Comparison of ENCODE assay signal across 1 cellular context in genomic region chr2:84963692-84964405, GRCh38.
A peak's percentile ranks its signal among the peaks of the same experiment; 100 is the strongest.
TF ChIP-seq lines count a peak whose summit lies in the region.

No MANE protein-coding gene starts in this region.

TF ChIP-seq in HepG2, 621 proteins besides CTCF, POLR2A, EP300 and RAD21 (continued from another document and continues in another):
- TF ChIP-seq KLF9 (CRISPR knock-in tag; IDR thresholded peaks at IDR 0.05; ENCODE audit: low read depth): peak; percentile 92; the same call in 1 of the 2 replicates
- TF ChIP-seq RAD51 (IDR thresholded peaks at IDR 0.05; ENCODE audit: borderline replicate concordance): peak; percentile 30; the same call in 1 of the 2 replicates
- TF ChIP-seq, protein P1, sequence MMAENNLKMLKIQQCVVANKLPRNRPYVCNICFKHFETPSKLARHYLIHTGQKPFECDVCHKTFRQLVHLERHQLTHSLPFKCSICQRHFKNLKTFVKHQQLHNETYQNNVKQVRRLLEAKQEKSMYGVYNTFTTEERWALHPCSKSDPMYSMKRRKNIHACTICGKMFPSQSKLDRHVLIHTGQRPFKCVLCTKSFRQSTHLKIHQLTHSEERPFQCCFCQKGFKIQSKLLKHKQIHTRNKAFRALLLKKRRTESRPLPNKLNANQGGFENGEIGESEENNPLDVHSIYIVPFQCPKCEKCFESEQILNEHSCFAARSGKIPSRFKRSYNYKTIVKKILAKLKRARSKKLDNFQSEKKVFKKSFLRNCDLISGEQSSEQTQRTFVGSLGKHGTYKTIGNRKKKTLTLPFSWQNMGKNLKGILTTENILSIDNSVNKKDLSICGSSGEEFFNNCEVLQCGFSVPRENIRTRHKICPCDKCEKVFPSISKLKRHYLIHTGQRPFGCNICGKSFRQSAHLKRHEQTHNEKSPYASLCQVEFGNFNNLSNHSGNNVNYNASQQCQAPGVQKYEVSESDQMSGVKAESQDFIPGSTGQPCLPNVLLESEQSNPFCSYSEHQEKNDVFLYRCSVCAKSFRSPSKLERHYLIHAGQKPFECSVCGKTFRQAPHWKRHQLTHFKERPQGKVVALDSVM (CRISPR knock-in tag; IDR thresholded peaks at IDR 0.05): no peak; the same call in 1 of the 2 replicates
- no peak for TF ChIP-seq ZNF567 (CRISPR knock-in tag; IDR thresholded peaks at IDR 0.05; ENCODE audit: borderline replicate concordance)
- no peak for TF ChIP-seq ZNF720 (CRISPR knock-in tag; IDR thresholded peaks at IDR 0.05)
- TF ChIP-seq ZFP82 (CRISPR knock-in tag; IDR thresholded peaks at IDR 0.05; ENCODE audit: borderline replicate concordance): no peak
- no peak for TF ChIP-seq MATR3 (CRISPR knock-in tag; IDR thresholded peaks at IDR 0.05)
- TF ChIP-seq MED1 (CRISPR knock-in tag; IDR thresholded peaks at IDR 0.05): peak; percentile 95
- TF ChIP-seq, protein P2, sequence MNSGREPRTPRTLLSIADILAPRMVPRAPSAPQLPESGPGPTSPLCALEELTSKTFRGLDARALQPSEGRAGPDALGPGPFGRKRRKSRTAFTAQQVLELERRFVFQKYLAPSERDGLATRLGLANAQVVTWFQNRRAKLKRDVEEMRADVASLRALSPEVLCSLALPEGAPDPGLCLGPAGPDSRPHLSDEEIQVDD (CRISPR knock-in tag; IDR thresholded peaks at IDR 0.05; ENCODE audit: borderline replicate concordance): no peak
- TF ChIP-seq ZNF816 (CRISPR knock-in tag; IDR thresholded peaks at IDR 0.05; ENCODE audit: borderline replicate concordance): peak; percentile 41
- TF ChIP-seq ZNF660 (CRISPR knock-in tag; IDR thresholded peaks at IDR 0.05; ENCODE audit: borderline replicate concordance, low read depth): no peak
- TF ChIP-seq ZNF224 (CRISPR knock-in tag; IDR thresholded peaks at IDR 0.05): no peak
- TF ChIP-seq, protein P3, sequence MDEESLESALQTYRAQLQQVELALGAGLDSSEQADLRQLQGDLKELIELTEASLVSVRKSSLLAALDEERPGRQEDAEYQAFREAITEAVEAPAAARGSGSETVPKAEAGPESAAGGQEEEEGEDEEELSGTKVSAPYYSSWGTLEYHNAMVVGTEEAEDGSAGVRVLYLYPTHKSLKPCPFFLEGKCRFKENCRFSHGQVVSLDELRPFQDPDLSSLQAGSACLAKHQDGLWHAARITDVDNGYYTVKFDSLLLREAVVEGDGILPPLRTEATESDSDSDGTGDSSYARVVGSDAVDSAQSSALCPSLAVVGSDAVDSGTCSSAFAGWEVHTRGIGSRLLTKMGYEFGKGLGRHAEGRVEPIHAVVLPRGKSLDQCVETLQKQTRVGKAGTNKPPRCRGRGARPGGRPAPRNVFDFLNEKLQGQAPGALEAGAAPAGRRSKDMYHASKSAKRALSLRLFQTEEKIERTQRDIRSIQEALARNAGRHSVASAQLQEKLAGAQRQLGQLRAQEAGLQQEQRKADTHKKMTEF (CRISPR knock-in tag; IDR thresholded peaks at IDR 0.05): peak; percentile 84
- TF ChIP-seq ZNF512B (CRISPR knock-in tag; IDR thresholded peaks at IDR 0.05; ENCODE audit: borderline replicate concordance): no peak
- no peak; the same call in 1 of the 2 replicates for TF ChIP-seq KDM3A (CRISPR knock-in tag; IDR thresholded peaks at IDR 0.05; ENCODE audit: low read depth)
- peak; percentile 43; the same call in 1 of the 2 replicates for TF ChIP-seq TFAP4 (IDR thresholded peaks at IDR 0.05; ENCODE audit: borderline replicate concordance, low read depth)
- TF ChIP-seq GLMP (CRISPR knock-in tag; IDR thresholded peaks at IDR 0.05; ENCODE audit: borderline replicate concordance): no peak
- TF ChIP-seq ZNF124 (CRISPR knock-in tag; IDR thresholded peaks at IDR 0.05): peak; percentile 95
- TF ChIP-seq ZFP36 (IDR thresholded peaks at IDR 0.05; ENCODE audit: borderline replicate concordance, low read depth, low read length, partially characterized antibody): no peak
- TF ChIP-seq ELF4 (CRISPR knock-in tag; IDR thresholded peaks at IDR 0.05; ENCODE audit: borderline replicate concordance): no peak
- no peak for TF ChIP-seq NCOA5 (CRISPR knock-in tag; IDR thresholded peaks at IDR 0.05)
- TF ChIP-seq CBX5 (CRISPR knock-in tag; IDR thresholded peaks at IDR 0.05; ENCODE audit: borderline replicate concordance): peak; percentile 63; the same call in 1 of the 2 replicates
- no peak for TF ChIP-seq MAFF (IDR thresholded peaks at IDR 0.05; ENCODE audit: low read depth, low read length)
- TF ChIP-seq, protein P4, sequence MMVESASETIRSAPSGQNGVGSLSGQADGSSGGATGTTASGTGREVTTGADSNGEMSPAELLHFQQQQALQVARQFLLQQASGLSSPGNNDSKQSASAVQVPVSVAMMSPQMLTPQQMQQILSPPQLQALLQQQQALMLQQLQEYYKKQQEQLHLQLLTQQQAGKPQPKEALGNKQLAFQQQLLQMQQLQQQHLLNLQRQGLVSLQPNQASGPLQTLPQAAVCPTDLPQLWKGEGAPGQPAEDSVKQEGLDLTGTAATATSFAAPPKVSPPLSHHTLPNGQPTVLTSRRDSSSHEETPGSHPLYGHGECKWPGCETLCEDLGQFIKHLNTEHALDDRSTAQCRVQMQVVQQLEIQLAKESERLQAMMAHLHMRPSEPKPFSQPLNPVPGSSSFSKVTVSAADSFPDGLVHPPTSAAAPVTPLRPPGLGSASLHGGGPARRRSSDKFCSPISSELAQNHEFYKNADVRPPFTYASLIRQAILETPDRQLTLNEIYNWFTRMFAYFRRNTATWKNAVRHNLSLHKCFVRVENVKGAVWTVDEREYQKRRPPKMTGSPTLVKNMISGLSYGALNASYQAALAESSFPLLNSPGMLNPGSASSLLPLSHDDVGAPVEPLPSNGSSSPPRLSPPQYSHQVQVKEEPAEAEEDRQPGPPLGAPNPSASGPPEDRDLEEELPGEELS (CRISPR knock-in tag; IDR thresholded peaks at IDR 0.05): peak; percentile 91
- no peak for TF ChIP-seq ETS1 (CRISPR knock-in tag; IDR thresholded peaks at IDR 0.05)
- no peak for TF ChIP-seq BRCA1 (CRISPR knock-in tag; IDR thresholded peaks at IDR 0.05)
- TF ChIP-seq TFE3 (CRISPR knock-in tag; IDR thresholded peaks at IDR 0.05): peak; percentile 91
- peak; percentile 67; the same call in 1 of the 2 replicates for TF ChIP-seq SIN3B (IDR thresholded peaks at IDR 0.05; ENCODE audit: low read length)
- TF ChIP-seq ZNF256 (CRISPR knock-in tag; conservative IDR thresholded peaks at IDR 0.05): no peak
- no peak; the same call in 1 of the 2 replicates for TF ChIP-seq AHR (CRISPR knock-in tag; IDR thresholded peaks at IDR 0.05)
- 0 out of 2 replicates have a peak, but pooled peaks have one; percentile 14 for TF ChIP-seq ZNF451 (CRISPR knock-in tag; IDR thresholded peaks at IDR 0.05)
- no peak for TF ChIP-seq ZNF275 (CRISPR knock-in tag; IDR thresholded peaks at IDR 0.05; ENCODE audit: borderline replicate concordance)
- TF ChIP-seq, protein P5, sequence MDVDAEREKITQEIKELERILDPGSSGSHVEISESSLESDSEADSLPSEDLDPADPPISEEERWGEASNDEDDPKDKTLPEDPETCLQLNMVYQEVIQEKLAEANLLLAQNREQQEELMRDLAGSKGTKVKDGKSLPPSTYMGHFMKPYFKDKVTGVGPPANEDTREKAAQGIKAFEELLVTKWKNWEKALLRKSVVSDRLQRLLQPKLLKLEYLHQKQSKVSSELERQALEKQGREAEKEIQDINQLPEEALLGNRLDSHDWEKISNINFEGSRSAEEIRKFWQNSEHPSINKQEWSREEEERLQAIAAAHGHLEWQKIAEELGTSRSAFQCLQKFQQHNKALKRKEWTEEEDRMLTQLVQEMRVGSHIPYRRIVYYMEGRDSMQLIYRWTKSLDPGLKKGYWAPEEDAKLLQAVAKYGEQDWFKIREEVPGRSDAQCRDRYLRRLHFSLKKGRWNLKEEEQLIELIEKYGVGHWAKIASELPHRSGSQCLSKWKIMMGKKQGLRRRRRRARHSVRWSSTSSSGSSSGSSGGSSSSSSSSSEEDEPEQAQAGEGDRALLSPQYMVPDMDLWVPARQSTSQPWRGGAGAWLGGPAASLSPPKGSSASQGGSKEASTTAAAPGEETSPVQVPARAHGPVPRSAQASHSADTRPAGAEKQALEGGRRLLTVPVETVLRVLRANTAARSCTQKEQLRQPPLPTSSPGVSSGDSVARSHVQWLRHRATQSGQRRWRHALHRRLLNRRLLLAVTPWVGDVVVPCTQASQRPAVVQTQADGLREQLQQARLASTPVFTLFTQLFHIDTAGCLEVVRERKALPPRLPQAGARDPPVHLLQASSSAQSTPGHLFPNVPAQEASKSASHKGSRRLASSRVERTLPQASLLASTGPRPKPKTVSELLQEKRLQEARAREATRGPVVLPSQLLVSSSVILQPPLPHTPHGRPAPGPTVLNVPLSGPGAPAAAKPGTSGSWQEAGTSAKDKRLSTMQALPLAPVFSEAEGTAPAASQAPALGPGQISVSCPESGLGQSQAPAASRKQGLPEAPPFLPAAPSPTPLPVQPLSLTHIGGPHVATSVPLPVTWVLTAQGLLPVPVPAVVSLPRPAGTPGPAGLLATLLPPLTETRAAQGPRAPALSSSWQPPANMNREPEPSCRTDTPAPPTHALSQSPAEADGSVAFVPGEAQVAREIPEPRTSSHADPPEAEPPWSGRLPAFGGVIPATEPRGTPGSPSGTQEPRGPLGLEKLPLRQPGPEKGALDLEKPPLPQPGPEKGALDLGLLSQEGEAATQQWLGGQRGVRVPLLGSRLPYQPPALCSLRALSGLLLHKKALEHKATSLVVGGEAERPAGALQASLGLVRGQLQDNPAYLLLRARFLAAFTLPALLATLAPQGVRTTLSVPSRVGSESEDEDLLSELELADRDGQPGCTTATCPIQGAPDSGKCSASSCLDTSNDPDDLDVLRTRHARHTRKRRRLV (CRISPR knock-in tag; IDR thresholded peaks at IDR 0.05): peak; percentile 67; the same call in 1 of the 2 replicates
- TF ChIP-seq MYC (CRISPR knock-in tag; IDR thresholded peaks at IDR 0.05; ENCODE audit: borderline replicate concordance): peak; percentile 82
